12 cellular contexts compared by ENCODE assay signal in genomic region chr17:49901460-49902331, GRCh38. TPM values are rescaled to one million over a fixed set of nuclear protein-coding genes. Genes with fewer than 3 reads are reported as not detected.
A peak's percentile ranks its signal among the peaks of the same experiment; 100 is the strongest.
DNase-seq lines count a peak whose midpoint lies in the region; ATAC-seq and TF ChIP-seq lines count a peak whose summit lies in the region.
"Had no signal": no experiment of that assay in that cellular context is flagged by ENCODE, and none has a peak within 500 bp of the region (broad histone marks: within the 10 kb centered on the region; RNA-seq: fewer than 3 reads in every experiment).

No MANE protein-coding gene starts in this region.

- no peak overlapping the region for H3K9ac ChIP-seq in SK-N-SH
- H3K9ac ChIP-seq: parathyroid adenoma had no signal

- no peaks in the 10 kb centered on the region for H3K9me3 Mint-ChIP-seq in stimulated activated naive B cell treated with anti-CD40 and anti-IgM and Interleukin-4, amounts not matched to agents 10 μg/mL and 1 μg/mL and 100 μg/mL, for 72 hours
- H3K9me3 Mint-ChIP-seq: activated B cell treated with CpG ODN at 0.5 μM for 24 hours had no signal

- DNase-seq in SK-N-SH (peak; percentile 79), NCI-H69 (lab: John Stamatoyannopoulos, UW) (peak; percentile 86), hepatocyte (ENCODE audit: low spot score) (peak; percentile 68)
- no peak for DNase-seq in stimulated activated naive B cell treated with anti-CD40 and anti-IgM and Interleukin-4, amounts not matched to agents 10 μg/mL and 1 μg/mL and 100 μg/mL, for 72 hours
- DNase-seq in stimulated activated CD4-positive, alpha-beta T cell treated with anti-CD3 and anti-CD28 coated beads, Interleukin-2, amount 100 ng/mL, for 48 hours = no peak
- DNase-seq: activated B cell treated with CpG ODN at 0.5 μM for 24 hours, dermis blood vessel endothelial cell had no signal

- H3K27ac ChIP-seq in SK-N-SH (ENCODE audit: low read depth in 2 of 2, low read length in 1 of 2) (no peak overlapping the region), hepatocyte (no peak overlapping the region)
- H3K27ac ChIP-seq: parathyroid adenoma had no signal

- H3K4me3 ChIP-seq in SK-N-SH (ENCODE audit: low read depth in 2 of 2, low read length in 1 of 2) = no peak overlapping the region; a peak in 1 of 4 replicates
- no peak overlapping the region for H3K4me3 ChIP-seq in hepatocyte

- no peak for TF ChIP-seq RAD21 in SK-N-SH (IDR thresholded peaks at IDR 0.05; ENCODE audit: low read length)

- H3K4me3 Mint-ChIP-seq in stimulated activated naive B cell treated with anti-CD40 and anti-IgM and Interleukin-4, amounts not matched to agents 10 μg/mL and 1 μg/mL and 100 μg/mL, for 72 hours = no peak overlapping the region
- H3K4me3 Mint-ChIP-seq: activated B cell treated with CpG ODN at 0.5 μM for 24 hours had no signal

- ATAC-seq in SK-N-SH treated with all-trans-retinoic acid at 6 μM for 48 hours = no peak; the same call in 1 of the 3 replicates
- ATAC-seq in stimulated activated naive B cell treated with anti-CD40 and anti-IgM and Interleukin-4, amounts not matched to agents 10 μg/mL and 1 μg/mL and 100 μg/mL, for 72 hours (replicated peaks) = peak; percentile 71 to 72
- no peak for ATAC-seq in GM21360 (IDR thresholded peaks at IDR 0.05; ENCODE audit: unreplicated experiment)
- no peak for ATAC-seq in GM21367 (IDR thresholded peaks at IDR 0.05; ENCODE audit: unreplicated experiment)

- no peaks in the 10 kb centered on the region for H3K9me2 ChIP-seq in SK-N-SH
- no peaks in the 10 kb centered on the region for H3K9me2 ChIP-seq in hepatocyte (replicated peaks; ENCODE audit: insufficient read depth)

- TF ChIP-seq EP300 in SK-N-SH (IDR thresholded peaks at IDR 0.05; ENCODE audit: borderline replicate concordance in 1 of 2, low read depth in 1 of 2, low read length in 1 of 2) = no peak

- no peak overlapping the region for H2AFZ ChIP-seq in SK-N-SH (ENCODE audit: low read depth)
- H2AFZ ChIP-seq in hepatocyte = no peak overlapping the region
- H2AFZ ChIP-seq: parathyroid adenoma had no signal

- H3K27me3 Mint-ChIP-seq in stimulated activated naive B cell treated with anti-CD40 and anti-IgM and Interleukin-4, amounts not matched to agents 10 μg/mL and 1 μg/mL and 100 μg/mL, for 72 hours = peaks cover 80 to 96% of the 10 kb centered on the region in 2 donors

- POLR2A ChIA-PET in SK-N-SH (lab: Yijun Ruan, JAX) = no interaction called here

- H3K4me2 ChIP-seq in SK-N-SH = no peak overlapping the region
- peak overlapping the region; percentile 82 for H3K4me2 ChIP-seq in hepatocyte

- no peaks in the 10 kb centered on the region for H3K79me2 ChIP-seq in SK-N-SH (ENCODE audit: insufficient read depth)
- no peaks in the 10 kb centered on the region for H3K79me2 ChIP-seq in hepatocyte
- H3K79me2 ChIP-seq: parathyroid adenoma had no signal

- H3K36me3 ChIP-seq in SK-N-SH (replicated peaks in 1 of 2; ENCODE audit: control insufficient read depth in 1 of 2, insufficient read depth in 2 of 2, low read length in 1 of 2) = no peaks in the 10 kb centered on the region
- H3K36me3 ChIP-seq in hepatocyte (replicated peaks; ENCODE audit: insufficient read depth, low read depth) = no peaks in the 10 kb centered on the region

- H3K9me3 ChIP-seq in SK-N-SH = no peaks in the 10 kb centered on the region
- no peaks in the 10 kb centered on the region for H3K9me3 ChIP-seq in hepatocyte (ENCODE audit: low read depth)

- peaks cover 96% of the 10 kb centered on the region for H3K27me3 ChIP-seq in SK-N-SH (ENCODE audit: insufficient read depth)
- peaks cover 42% of the 10 kb centered on the region for H3K27me3 ChIP-seq in hepatocyte

- TF ChIP-seq CTCF in SK-N-SH (IDR thresholded peaks at IDR 0.05) (no peak), hepatocyte (IDR thresholded peaks at IDR 0.05; ENCODE audit: poor library complexity) (no peak)

- peaks cover 4 to 16% of the 10 kb centered on the region in 2 donors for H3K4me1 Mint-ChIP-seq in stimulated activated naive B cell treated with anti-CD40 and anti-IgM and Interleukin-4, amounts not matched to agents 10 μg/mL and 1 μg/mL and 100 μg/mL, for 72 hours

- H4K20me1 ChIP-seq in SK-N-SH (ENCODE audit: insufficient read depth) (no peaks in the 10 kb centered on the region), hepatocyte (ENCODE audit: insufficient read depth, poor library complexity, severe bottlenecking) (no peaks in the 10 kb centered on the region)

- CTCF ChIA-PET in SK-N-SH (lab: Yijun Ruan, JAX) = interaction anchor here (0.8 to 14.0 kb wide), 11 partner anchors 8 to 345 kb away, joined by 3 to 170 read pairs (median 4); partner anchors contain the start of gene DLX3

- 12% methylated on average over 33 of the region's 47 CpGs for WGBS in SK-N-SH (ENCODE audit: low lambda C conversion rate)
- WGBS in hepatocyte (ENCODE audit: low lambda C conversion rate, missing lambda C conversion rate) = 10% methylated on average over 36 of the region's 47 CpGs

- H3K4me1 ChIP-seq in SK-N-SH (ENCODE audit: control insufficient read depth in 1 of 2, insufficient read depth in 2 of 2, low read depth in 1 of 2, low read length in 1 of 2) = no peaks in the 10 kb centered on the region; a peak in 1 of 4 replicates
- peaks cover 6% of the 10 kb centered on the region for H3K4me1 ChIP-seq in hepatocyte (ENCODE audit: insufficient read depth)
- H3K4me1 ChIP-seq: parathyroid adenoma had no signal

- no peaks in the 10 kb centered on the region for H3K36me3 Mint-ChIP-seq in stimulated activated naive B cell treated with anti-CD40 and anti-IgM and Interleukin-4, amounts not matched to agents 10 μg/mL and 1 μg/mL and 100 μg/mL, for 72 hours

- H3K27ac Mint-ChIP-seq in stimulated activated naive B cell treated with anti-CD40 and anti-IgM and Interleukin-4, amounts not matched to agents 10 μg/mL and 1 μg/mL and 100 μg/mL, for 72 hours = no peak overlapping the region
- H3K27ac Mint-ChIP-seq: activated B cell treated with CpG ODN at 0.5 μM for 24 hours had no signal

- H3F3A ChIP-seq in SK-N-SH (replicated peaks; ENCODE audit: insufficient read depth) = no peaks in the 10 kb centered on the region

TF ChIP-seq in SK-N-SH, 30 proteins besides CTCF, POLR2A, EP300 and RAD21:
- TF ChIP-seq EZH2phosphoT487 (IDR thresholded peaks at IDR 0.05; ENCODE audit: borderline replicate concordance, low read depth) = no peak; the same call in 1 of the 2 replicates
- TF ChIP-seq POLR2AphosphoS5 (IDR thresholded peaks at IDR 0.05; ENCODE audit: low read depth, low read length) = no peak
- no peak for TF ChIP-seq TEAD4 (IDR thresholded peaks at IDR 0.05; ENCODE audit: borderline replicate concordance, insufficient read depth)

TF ChIP-seq in SK-N-SH treated with all-trans-retinoic acid at 6 μM for 48 hours, 23 proteins besides CTCF, POLR2A, EP300 and RAD21:
- TF ChIP-seq CREB5 (CRISPR knock-in tag; IDR thresholded peaks at IDR 0.05; ENCODE audit: low read depth) = no peak
- no peak for TF ChIP-seq CSRNP3 (CRISPR knock-in tag; IDR thresholded peaks at IDR 0.05)
- TF ChIP-seq PPARA (CRISPR knock-in tag; IDR thresholded peaks at IDR 0.05; ENCODE audit: borderline replicate concordance) = no peak
- TF ChIP-seq CSDC2 (CRISPR knock-in tag; IDR thresholded peaks at IDR 0.05) = no peak
- no peak for TF ChIP-seq ISL1 (CRISPR knock-in tag; IDR thresholded peaks at IDR 0.05)
- TF ChIP-seq ARNTL (CRISPR knock-in tag; IDR thresholded peaks at IDR 0.05; ENCODE audit: borderline replicate concordance, low read depth) = no peak
- no peak for TF ChIP-seq PATZ1 (CRISPR knock-in tag; IDR thresholded peaks at IDR 0.05; ENCODE audit: borderline replicate concordance)
- TF ChIP-seq ZNF565 (CRISPR knock-in tag; conservative IDR thresholded peaks at IDR 0.05; ENCODE audit: low read depth) = no peak

RNA-seq across cellular contexts. Expression of gene TAC4, which starts 53.8 kb away (rescaled TPM):
- not detected in 2 replicates for polyA plus RNA-seq in SK-N-SH (2012; rRNA removed)
- not detected in 2 replicates for polyA plus RNA-seq in SK-N-SH (2012; cell fraction: cytosol; rRNA removed)
- polyA plus RNA-seq in SK-N-SH (2012; cell fraction: nucleus; rRNA removed) = not detected in 2 replicates
- total RNA-seq in hepatocyte = not detected in 2 replicates
- not detected in 2 replicates for polyA plus RNA-seq in hepatocyte
- total RNA-seq: activated B cell treated with CpG ODN at 0.5 μM for 24 hours, dermis blood vessel endothelial cell, ureter had no signal

Comparison
In these comparisons a context has a peak if more than half of its experiments do, and no peak if none do; other contexts are left out.
1. DNase-seq: peak in SK-N-SH (single experiment), NCI-H69 (single experiment) and hepatocyte (single experiment); none in stimulated activated naive B cell treated with anti-CD40 and anti-IgM and Interleukin-4, amounts not matched to agents 10 μg/mL and 1 μg/mL and 100 μg/mL, for 72 hours (single experiment) and stimulated activated CD4-positive, alpha-beta T cell treated with anti-CD3 and anti-CD28 coated beads, Interleukin-2, amount 100 ng/mL, for 48 hours (0 of 2).
2. ATAC-seq: peak in stimulated activated naive B cell treated with anti-CD40 and anti-IgM and Interleukin-4, amounts not matched to agents 10 μg/mL and 1 μg/mL and 100 μg/mL, for 72 hours (2 of 2); none in SK-N-SH treated with all-trans-retinoic acid at 6 μM for 48 hours (single experiment), GM21360 (single experiment) and GM21367 (single experiment).